Comparison of ENCODE assay signal across 24 cellular contexts in genomic region chr3:16813336-16813735, GRCh38.
"Had no signal": no experiment of that assay in that cellular context is flagged by ENCODE, and none has a peak within 500 bp of the region (broad histone marks: within the 10 kb centered on the region; RNA-seq: fewer than 3 reads in every experiment).

No MANE protein-coding gene starts in this region.

- H2AFZ ChIP-seq: hepatocyte had no signal

- H3K36me3 ChIP-seq: gastroesophageal sphincter, heart left ventricle, sigmoid colon, spleen, thoracic aorta, tibial nerve, upper lobe of left lung had no signal

- H3K4me1 ChIP-seq: foreskin keratinocyte, gastroesophageal sphincter, sigmoid colon, tibial nerve, upper lobe of left lung had no signal

- H3K4me3 ChIP-seq: dorsolateral prefrontal cortex, gastroesophageal sphincter, heart left ventricle, hepatocyte, lung, mucosa of descending colon, psoas muscle, sigmoid colon, skin epidermis, spleen, thoracic aorta, tibial nerve, upper lobe of left lung had no signal

- H3K79me2 ChIP-seq: hepatocyte had no signal

- H3K9me3 ChIP-seq: gastroesophageal sphincter, heart left ventricle, mucosa of descending colon, psoas muscle, sigmoid colon, thoracic aorta, tibial nerve, upper lobe of left lung had no signal

- H3K27ac ChIP-seq: dorsolateral prefrontal cortex, foreskin keratinocyte, gastroesophageal sphincter, heart left ventricle, hepatocyte, psoas muscle, sigmoid colon, skin epidermis, spleen, thoracic aorta, tibial nerve, upper lobe of left lung had no signal

- H3K27me3 ChIP-seq: dorsolateral prefrontal cortex, foreskin keratinocyte, gastroesophageal sphincter, heart left ventricle, hepatocyte, sigmoid colon, spleen, tibial nerve, upper lobe of left lung had no signal

- DNase-seq: dorsolateral prefrontal cortex; effector CD4-positive, alpha-beta T cell; foreskin keratinocyte; heart left ventricle; kidney; mucosa of descending colon; naive thymus-derived CD4-positive, alpha-beta T cell; nucleus accumbens; psoas muscle; right cardiac atrium; sigmoid colon; spleen; stimulated activated CD4-positive, alpha-beta T cell treated with anti-CD3 and anti-CD28 coated beads, Interleukin-4, amount 100 ng/mL, for 4 hours; upper lobe of left lung had no signal

- H3K4me2 ChIP-seq: hepatocyte had no signal

- FAIRE-seq: colon, kidney, urothelium cell line had no signal

- ATAC-seq: foreskin keratinocyte; gastroesophageal sphincter; heart left ventricle; left lobe of liver; mucosa of descending colon; naive thymus-derived CD4-positive, alpha-beta T cell; psoas muscle; right cardiac atrium; stimulated activated memory B cell treated with anti-CD40 and anti-IgM and Interleukin-4, amounts not matched to agents 10 μg/mL and 1 μg/mL and 100 μg/mL, for 72 hours had no signal
